8 cellular contexts compared by ENCODE assay signal in the genomic region with DNA sequence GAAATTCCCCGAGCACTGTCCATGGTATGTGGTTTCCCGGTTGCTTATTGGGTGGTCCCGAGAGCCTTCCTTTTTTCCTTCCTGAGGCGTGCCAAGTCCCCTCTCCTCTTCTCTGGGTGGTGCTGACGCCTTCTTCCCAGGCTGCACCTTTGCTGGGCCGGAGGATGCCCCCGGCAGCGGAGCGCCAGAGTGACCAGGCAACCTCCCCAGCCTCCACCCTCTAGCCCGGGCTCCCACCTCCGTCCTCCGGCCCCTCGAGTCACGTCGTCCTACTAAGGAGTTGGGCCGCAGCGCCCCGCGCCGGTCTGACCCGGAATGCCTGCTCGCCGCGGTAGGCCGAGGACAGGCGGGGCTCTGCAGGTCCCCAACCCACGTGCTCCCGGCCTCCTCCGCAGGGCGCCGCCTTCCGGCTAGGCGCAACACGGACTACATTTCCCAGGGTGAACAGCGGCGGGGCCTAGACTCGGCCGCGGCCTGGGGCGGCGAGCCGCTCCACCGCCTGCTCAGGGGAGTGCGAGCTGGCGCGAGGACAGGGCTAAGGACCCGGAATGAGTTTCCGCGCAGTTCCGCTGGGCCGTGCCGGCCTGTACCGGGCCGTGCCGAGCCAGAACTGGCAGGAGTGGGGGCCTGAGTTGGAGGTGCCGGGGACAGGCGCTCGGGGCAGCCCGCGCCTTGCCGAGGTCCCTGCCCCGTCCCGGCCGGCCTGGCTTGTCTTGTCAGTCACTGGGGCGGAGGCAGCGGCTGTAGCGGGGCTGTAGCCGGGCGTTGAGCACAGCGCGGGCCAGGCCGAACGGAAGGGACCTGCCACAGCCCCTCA. TPM values are rescaled to one million over a fixed set of nuclear protein-coding genes. Genes with fewer than 3 reads are reported as not detected.
DNase-seq lines count a peak whose midpoint lies in the region; TF ChIP-seq lines count a peak whose summit lies in the region.

A gene with protein sequence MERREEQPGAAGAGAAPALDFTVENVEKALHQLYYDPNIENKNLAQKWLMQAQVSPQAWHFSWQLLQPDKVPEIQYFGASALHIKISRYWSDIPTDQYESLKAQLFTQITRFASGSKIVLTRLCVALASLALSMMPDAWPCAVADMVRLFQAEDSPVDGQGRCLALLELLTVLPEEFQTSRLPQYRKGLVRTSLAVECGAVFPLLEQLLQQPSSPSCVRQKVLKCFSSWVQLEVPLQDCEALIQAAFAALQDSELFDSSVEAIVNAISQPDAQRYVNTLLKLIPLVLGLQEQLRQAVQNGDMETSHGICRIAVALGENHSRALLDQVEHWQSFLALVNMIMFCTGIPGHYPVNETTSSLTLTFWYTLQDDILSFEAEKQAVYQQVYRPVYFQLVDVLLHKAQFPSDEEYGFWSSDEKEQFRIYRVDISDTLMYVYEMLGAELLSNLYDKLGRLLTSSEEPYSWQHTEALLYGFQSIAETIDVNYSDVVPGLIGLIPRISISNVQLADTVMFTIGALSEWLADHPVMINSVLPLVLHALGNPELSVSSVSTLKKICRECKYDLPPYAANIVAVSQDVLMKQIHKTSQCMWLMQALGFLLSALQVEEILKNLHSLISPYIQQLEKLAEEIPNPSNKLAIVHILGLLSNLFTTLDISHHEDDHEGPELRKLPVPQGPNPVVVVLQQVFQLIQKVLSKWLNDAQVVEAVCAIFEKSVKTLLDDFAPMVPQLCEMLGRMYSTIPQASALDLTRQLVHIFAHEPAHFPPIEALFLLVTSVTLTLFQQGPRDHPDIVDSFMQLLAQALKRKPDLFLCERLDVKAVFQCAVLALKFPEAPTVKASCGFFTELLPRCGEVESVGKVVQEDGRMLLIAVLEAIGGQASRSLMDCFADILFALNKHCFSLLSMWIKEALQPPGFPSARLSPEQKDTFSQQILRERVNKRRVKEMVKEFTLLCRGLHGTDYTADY (plus strand): TSS at position 707 of the 817 bp plus-strand sequence. CDS start 651 bp downstream, outside the sequence.

- no peaks in the 10 kb centered on the region for H3K9me3 ChIP-seq in ES-I3 (ENCODE audit: control insufficient read depth, insufficient read depth, low read length)
- H3K9me3 ChIP-seq in neural cell (ENCODE audit: low read length) = no peaks in the 10 kb centered on the region
- no peaks in the 10 kb centered on the region for H3K9me3 ChIP-seq in stomach

- TF ChIP-seq RAD21 in neural cell (conservative IDR thresholded peaks at IDR 0.05) = peak; percentile 81

- H3K9ac ChIP-seq in ES-I3 (ENCODE audit: low read depth, low read length) (peak within 1 kb of the TSS; percentile 69), neural cell (ENCODE audit: low read length) (peak within 1 kb of the TSS; percentile 89)

- no peaks in the 10 kb centered on the region for H3K27me3 ChIP-seq in neural cell (ENCODE audit: insufficient read depth, low read depth, low read length)
- no peaks in the 10 kb centered on the region for H3K27me3 ChIP-seq in stomach

- H3K27ac ChIP-seq in neural cell (ENCODE audit: low read length) (peak within 1 kb of the TSS; percentile 74), stomach (peak within 1 kb of the TSS; percentile 96 to 99 (median 97))

- H3K36me3 ChIP-seq in ES-I3 (ENCODE audit: insufficient read depth, low read length) (no peaks in the 10 kb centered on the region), neural cell (ENCODE audit: insufficient read depth, low read length) (no peaks in the 10 kb centered on the region), stomach (peaks cover 6 to 22% (median 18%) of the 10 kb centered on the region in 4 donors)

- TF ChIP-seq POLR2A in Raji (IDR thresholded peaks at IDR 0.05; ENCODE audit: insufficient read depth, low read depth, low read length) (peak; percentile 91), stomach (IDR thresholded peaks at IDR 0.05) (no peak)

- peak within 1 kb of the TSS; percentile 96 for H3K4me3 ChIP-seq in LNCaP clone FGC (ENCODE audit: low read depth, low read length)
- peak within 1 kb of the TSS; percentile 96 for H3K4me3 ChIP-seq in fibroblast of the aortic adventitia (ENCODE audit: low read depth, low read length)
- H3K4me3 ChIP-seq in neural cell (ENCODE audit: low read length) = peak within 1 kb of the TSS; percentile 78
- peak within 1 kb of the TSS; percentile 63 to 91 (median 82) for H3K4me3 ChIP-seq in stomach

- no peaks in the 10 kb centered on the region for H3F3A ChIP-seq in neural cell (ENCODE audit: insufficient read depth, low read length, poor library complexity, severe bottlenecking)

- intact Hi-C loops in stomach (cut with DNase I; ENCODE audit: low total_unique reads) = no loop called here

- H3K9me2 ChIP-seq in neural cell (ENCODE audit: insufficient read depth, low read length) = no peaks in the 10 kb centered on the region

- H3K4me1 ChIP-seq in ES-I3 (ENCODE audit: insufficient read depth, low read length) (peaks cover 4% of the 10 kb centered on the region), stomach (peaks cover 32 to 54% (median 42%) of the 10 kb centered on the region in 4 donors)

- TF ChIP-seq EP300 in neural cell (conservative IDR thresholded peaks at IDR 0.05; ENCODE audit: poor library complexity, severe bottlenecking) (peak; percentile 80), stomach (IDR thresholded peaks at IDR 0.05) (no peak)

- no peaks in the 10 kb centered on the region for H4K20me1 ChIP-seq in neural cell (ENCODE audit: insufficient read depth)

- peak within 1 kb of the TSS; percentile 81 for H2AFZ ChIP-seq in neural cell (ENCODE audit: low read depth, low read length)

- 0 to 1% (median 0%) methylated on average over 28 to 73 of the region's 73 CpGs for WGBS in stomach, 5 donors

- peak; percentile 96 for DNase-seq in H4 (ENCODE audit: low spot score)
- DNase-seq in LNCaP clone FGC (ENCODE audit: low read depth) = peak; percentile 88
- peak; percentile 95 for DNase-seq in activated effector memory CD4-positive, alpha-beta T cell treated with Interleukin-2 at 50 U/mL for 16 hours
- DNase-seq in fibroblast of the aortic adventitia (ENCODE audit: low read depth) = peak; percentile 93
- peak; percentile 94 for DNase-seq in stomach

- TF ChIP-seq CTCF in LNCaP clone FGC (IDR thresholded peaks at IDR 0.05; ENCODE audit: control insufficient read depth, extremely low read depth, insufficient read depth) = peak; percentile 61
- peak; percentile 52 for TF ChIP-seq CTCF in fibroblast of the aortic adventitia (IDR thresholded peaks at IDR 0.05; ENCODE audit: insufficient read depth, low read length)
- peak; percentile 98 for TF ChIP-seq CTCF in neural cell (IDR thresholded peaks at IDR 0.05; ENCODE audit: poor library complexity, severe bottlenecking)
- TF ChIP-seq CTCF in stomach (IDR thresholded peaks at IDR 0.05) = peak in 5 of 7 experiments; percentile 68 to 86 (median 81)

- H3K79me2 ChIP-seq in neural cell (replicated peaks; ENCODE audit: insufficient read depth, low read length) = peaks cover 34% of the 10 kb centered on the region

- peak within 1 kb of the TSS; percentile 97 for H3K4me2 ChIP-seq in neural cell (ENCODE audit: low read length)

TF ChIP-seq in neural cell, 6 proteins besides CTCF, POLR2A, EP300 and RAD21:
- peak; percentile 91 for TF ChIP-seq POLR2AphosphoS5 (IDR thresholded peaks at IDR 0.05)
- TF ChIP-seq EZH2 (IDR thresholded peaks at IDR 0.05; ENCODE audit: borderline replicate concordance, insufficient read depth, low read length, poor library complexity, severe bottlenecking) = no peak
- TF ChIP-seq SMC3 (conservative IDR thresholded peaks at IDR 0.05; ENCODE audit: poor library complexity) = peak; percentile 81
- peak; percentile 84 for TF ChIP-seq TAF1 (IDR thresholded peaks at IDR 0.05; ENCODE audit: low read depth)
- peak; percentile 92 for TF ChIP-seq MXI1 (conservative IDR thresholded peaks at IDR 0.05; ENCODE audit: poor library complexity, severe bottlenecking)
- TF ChIP-seq, protein P1, sequence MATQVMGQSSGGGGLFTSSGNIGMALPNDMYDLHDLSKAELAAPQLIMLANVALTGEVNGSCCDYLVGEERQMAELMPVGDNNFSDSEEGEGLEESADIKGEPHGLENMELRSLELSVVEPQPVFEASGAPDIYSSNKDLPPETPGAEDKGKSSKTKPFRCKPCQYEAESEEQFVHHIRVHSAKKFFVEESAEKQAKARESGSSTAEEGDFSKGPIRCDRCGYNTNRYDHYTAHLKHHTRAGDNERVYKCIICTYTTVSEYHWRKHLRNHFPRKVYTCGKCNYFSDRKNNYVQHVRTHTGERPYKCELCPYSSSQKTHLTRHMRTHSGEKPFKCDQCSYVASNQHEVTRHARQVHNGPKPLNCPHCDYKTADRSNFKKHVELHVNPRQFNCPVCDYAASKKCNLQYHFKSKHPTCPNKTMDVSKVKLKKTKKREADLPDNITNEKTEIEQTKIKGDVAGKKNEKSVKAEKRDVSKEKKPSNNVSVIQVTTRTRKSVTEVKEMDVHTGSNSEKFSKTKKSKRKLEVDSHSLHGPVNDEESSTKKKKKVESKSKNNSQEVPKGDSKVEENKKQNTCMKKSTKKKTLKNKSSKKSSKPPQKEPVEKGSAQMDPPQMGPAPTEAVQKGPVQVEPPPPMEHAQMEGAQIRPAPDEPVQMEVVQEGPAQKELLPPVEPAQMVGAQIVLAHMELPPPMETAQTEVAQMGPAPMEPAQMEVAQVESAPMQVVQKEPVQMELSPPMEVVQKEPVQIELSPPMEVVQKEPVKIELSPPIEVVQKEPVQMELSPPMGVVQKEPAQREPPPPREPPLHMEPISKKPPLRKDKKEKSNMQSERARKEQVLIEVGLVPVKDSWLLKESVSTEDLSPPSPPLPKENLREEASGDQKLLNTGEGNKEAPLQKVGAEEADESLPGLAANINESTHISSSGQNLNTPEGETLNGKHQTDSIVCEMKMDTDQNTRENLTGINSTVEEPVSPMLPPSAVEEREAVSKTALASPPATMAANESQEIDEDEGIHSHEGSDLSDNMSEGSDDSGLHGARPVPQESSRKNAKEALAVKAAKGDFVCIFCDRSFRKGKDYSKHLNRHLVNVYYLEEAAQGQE (IDR thresholded peaks at IDR 0.05; ENCODE audit: borderline replicate concordance) = peak; percentile 84

RNA-seq across cellular contexts. Expression of the gene that starts here (rescaled TPM):
- total RNA-seq in H4 (2014; rRNA removed; shearing (Covaris generic)) = 18.8 and 22.6 TPM in 2 replicates
- total RNA-seq in fibroblast of the aortic adventitia (ENCODE audit: low replicate concordance) (16.2 and 20.8 TPM in 2 replicates), stomach (10 to 100 TPM in 3 of 5 donors, 1 to 10 TPM in 2; 6.2 to 54.5 (median 15.9) TPM)
- polyA plus RNA-seq in neural cell (29.8 and 38.4 TPM in 2 replicates), stomach (10 to 100 TPM; 14.2 to 26.5 (median 22.6) TPM)
- 36.6 and 39.0 TPM in 2 replicates for polyA minus RNA-seq in neural cell

Comparison
In these comparisons a context has a peak if more than half of its experiments do, and no peak if none do; other contexts are left out.
1. Peak in every context shown above with its lines: DNase-seq, H3K4me3 ChIP-seq and H3K27ac ChIP-seq.